ENCODE assay signal across 8 cellular contexts in the genomic region with DNA sequence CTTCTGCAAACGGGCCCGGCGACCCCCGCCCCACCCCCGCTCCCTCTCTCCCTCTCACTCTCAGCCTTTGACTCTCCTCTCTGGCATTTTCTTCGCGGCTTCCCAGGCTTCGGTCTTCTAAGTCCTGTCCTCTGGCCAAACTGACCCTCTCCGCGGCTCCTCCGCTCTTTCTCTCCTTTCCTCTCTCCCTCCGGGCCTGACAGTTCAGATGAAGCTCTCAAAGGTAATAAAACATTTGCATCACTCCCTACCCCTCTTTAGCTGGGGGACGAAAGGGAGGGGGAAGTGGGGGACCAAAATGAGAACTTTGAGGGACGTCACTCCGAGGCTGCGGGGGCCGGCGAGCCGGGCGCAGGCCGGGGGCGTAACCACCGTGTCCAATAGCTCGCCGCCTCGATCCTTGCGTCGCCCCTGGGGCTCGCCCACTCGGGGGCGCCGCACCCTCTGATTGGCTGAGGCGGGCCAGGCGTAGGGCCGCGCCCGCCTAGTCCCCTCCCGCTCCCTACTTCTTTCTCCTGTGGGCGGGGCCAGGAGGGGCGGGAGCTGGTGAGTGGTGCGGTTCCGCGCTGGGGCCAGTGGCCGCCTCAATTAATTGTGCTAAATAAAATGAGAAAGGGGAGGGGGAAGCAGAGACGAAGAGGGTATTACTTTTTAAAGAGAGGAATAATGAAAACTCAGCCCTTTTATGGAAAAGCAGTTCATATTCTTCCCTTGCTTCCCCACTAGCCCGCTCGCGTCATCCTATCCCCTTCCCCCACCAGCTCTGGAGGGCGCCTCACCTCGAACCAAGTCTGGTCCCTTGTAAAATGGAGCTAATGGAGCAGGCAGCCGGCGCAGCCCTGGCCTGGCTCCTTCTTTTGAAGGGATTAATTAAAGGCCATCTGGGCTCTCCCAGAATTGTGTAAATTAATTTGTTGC. TPM values are rescaled to one million over a fixed set of nuclear protein-coding genes. Genes with fewer than 3 reads are reported as not detected.
DNase-seq lines count a peak whose midpoint lies in the region; ATAC-seq and TF ChIP-seq lines count a peak whose summit lies in the region.

NKX6-1 (minus strand) TSS at position 228 of the 918 bp plus-strand sequence. CDS start 1,064 bp downstream, outside the sequence.

- POLR2A ChIA-PET in HEK293 (lab: Yijun Ruan, JAX), result interaction anchor here (0.7 to 1.5 kb wide), 3 partner anchors 37 to 467 kb away, joined by 3 to 8 read pairs (median 7); partner anchors contain the start of genes CDS1 and WDFY3

- no peak for TF ChIP-seq CTCF in AG10803 (conservative IDR thresholded peaks at IDR 0.05; ENCODE audit: low read length)
- no peak for TF ChIP-seq CTCF in HEK293 (tag by site-specific recombination; IDR thresholded peaks at IDR 0.05)
- TF ChIP-seq CTCF in choroid plexus epithelial cell (conservative IDR thresholded peaks at IDR 0.05; ENCODE audit: low read depth, low read length), result no peak

- peaks cover 5% of the 10 kb centered on the region for H3K36me3 Mint-ChIP-seq in stimulated activated effector memory CD8-positive, alpha-beta T cell treated with anti-CD3 and anti-CD28 coated beads, Interleukin-12 subunit alpha, Interleukin-12 subunit beta, amount 100 ng/mL, for 72 hours

- CTCF ChIA-PET in HEK293 (lab: Yijun Ruan, JAX), result interaction anchor here (0.6 to 1.2 kb wide), 5 partner anchors 8 to 1421 kb away, joined by 3 to 5 read pairs (median 3); no protein-coding TSS in a partner anchor

- ATAC-seq in stimulated activated effector memory CD8-positive, alpha-beta T cell treated with anti-CD3 and anti-CD28 coated beads, Interleukin-12 subunit alpha, Interleukin-12 subunit beta, amount 100 ng/mL, for 72 hours, result no peak
- no peak for ATAC-seq in GM19397 (IDR thresholded peaks at IDR 0.05; ENCODE audit: unreplicated experiment)

- H3K36me3 ChIP-seq in HEK293 (ENCODE audit: control insufficient read depth in 2 of 2, insufficient read depth in 1 of 2, low read length in 2 of 2), result peaks cover 0 to 24% of the 10 kb centered on the region in 2 experiments; a peak in 2 of 3 replicates

- peak within 1 kb of the TSS; percentile 54; the same call in 1 of the 2 replicates for H3K27ac ChIP-seq in HEK293 (ENCODE audit: extremely low read depth, low read depth, low read length)

- H3K4me1 Mint-ChIP-seq in stimulated activated effector memory CD8-positive, alpha-beta T cell treated with anti-CD3 and anti-CD28 coated beads, Interleukin-12 subunit alpha, Interleukin-12 subunit beta, amount 100 ng/mL, for 72 hours, result peaks cover 19% of the 10 kb centered on the region

- peaks cover 2% of the 10 kb centered on the region for H3K9me3 Mint-ChIP-seq in stimulated activated effector memory CD8-positive, alpha-beta T cell treated with anti-CD3 and anti-CD28 coated beads, Interleukin-12 subunit alpha, Interleukin-12 subunit beta, amount 100 ng/mL, for 72 hours

- DNase-seq in AG10803 (ENCODE audit: low read depth) (peak; percentile 69), NCI-H82 treated with DMSO at 0.1 percent for 48 hours (lab: John Stamatoyannopoulos, UW; ENCODE audit: unreplicated experiment) (peak; percentile 87), choroid plexus epithelial cell (ENCODE audit: low read depth) (peak; percentile 88), kidney tubule cell (ENCODE audit: low spot score) (peak; percentile 69), ureter (ENCODE audit: low spot score) (no peak)
- DNase-seq in stimulated activated effector memory CD8-positive, alpha-beta T cell treated with anti-CD3 and anti-CD28 coated beads, Interleukin-12 subunit alpha, Interleukin-12 subunit beta, amount 100 ng/mL, for 72 hours (ENCODE audit: low spot score in 2 of 2), result no peak

- H3K4me1 ChIP-seq in HEK293 (ENCODE audit: control insufficient read depth, insufficient read depth, low read length), result no peaks in the 10 kb centered on the region

- no peak within 1 kb of the TSS for H3K27ac Mint-ChIP-seq in stimulated activated effector memory CD8-positive, alpha-beta T cell treated with anti-CD3 and anti-CD28 coated beads, Interleukin-12 subunit alpha, Interleukin-12 subunit beta, amount 100 ng/mL, for 72 hours

- H3K4me3 ChIP-seq in AG10803 (ENCODE audit: low read length) (peak within 1 kb of the TSS; percentile 58), HEK293 (ENCODE audit: low read depth, low read length) (peak within 1 kb of the TSS; percentile 66), choroid plexus epithelial cell (ENCODE audit: low read depth, low read length) (peak within 1 kb of the TSS; percentile 65)

- H3K9me3 ChIP-seq in HEK293 (ENCODE audit: control insufficient read depth, insufficient read depth, low read depth, low read length), result no peaks in the 10 kb centered on the region

- H3K4me3 Mint-ChIP-seq in stimulated activated effector memory CD8-positive, alpha-beta T cell treated with anti-CD3 and anti-CD28 coated beads, Interleukin-12 subunit alpha, Interleukin-12 subunit beta, amount 100 ng/mL, for 72 hours, result peak within 1 kb of the TSS; percentile 69

TF ChIP-seq in HEK293, 187 proteins besides CTCF, POLR2A, EP300 and RAD21 (continues in another document):
- TF ChIP-seq ZNF362 (tag by site-specific recombination; IDR thresholded peaks at IDR 0.05) (no peak), ZNF677 (tag by site-specific recombination; IDR thresholded peaks at IDR 0.05) (no peak), KLF8 (tag by site-specific recombination; IDR thresholded peaks at IDR 0.05) (peak; percentile 58; the same call in 1 of the 2 replicates), ZEB2 (tag by site-specific recombination; IDR thresholded peaks at IDR 0.05) (peak; percentile 12; the same call in 1 of the 2 replicates), ZNF416 (tag by site-specific recombination; IDR thresholded peaks at IDR 0.05) (no peak), ZNF843 (tag by site-specific recombination; IDR thresholded peaks at IDR 0.05) (0 out of 2 replicates have a peak, but pooled peaks have one; percentile 35), ZFP41 (tag by site-specific recombination; IDR thresholded peaks at IDR 0.05; ENCODE audit: borderline replicate concordance) (no peak), ZNF266 (tag by site-specific recombination; IDR thresholded peaks at IDR 0.05; ENCODE audit: low read depth) (no peak), ZNF335 (tag by site-specific recombination; conservative IDR thresholded peaks at IDR 0.05) (peak; percentile 84), SP3 (tag by site-specific recombination; IDR thresholded peaks at IDR 0.05) (peak; percentile 89), ZNF792 (tag by site-specific recombination; IDR thresholded peaks at IDR 0.05) (no peak), ZNF521 (tag by site-specific recombination; IDR thresholded peaks at IDR 0.05) (no peak), ZNF791 (tag by site-specific recombination; IDR thresholded peaks at IDR 0.05) (no peak), ZFP3 (tag by site-specific recombination; IDR thresholded peaks at IDR 0.05; ENCODE audit: low read depth) (no peak), ZBTB17 (tag by site-specific recombination; IDR thresholded peaks at IDR 0.05) (no peak), EGR2 (tag by site-specific recombination; IDR thresholded peaks at IDR 0.05; ENCODE audit: low read depth) (peak; percentile 87), ZNF701 (tag by site-specific recombination; IDR thresholded peaks at IDR 0.05) (no peak)
- TF ChIP-seq, protein P1, sequence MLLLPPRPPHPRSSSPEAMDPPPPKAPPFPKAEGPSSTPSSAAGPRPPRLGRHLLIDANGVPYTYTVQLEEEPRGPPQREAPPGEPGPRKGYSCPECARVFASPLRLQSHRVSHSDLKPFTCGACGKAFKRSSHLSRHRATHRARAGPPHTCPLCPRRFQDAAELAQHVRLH (tag by site-specific recombination; IDR thresholded peaks at IDR 0.05), result no peak
- TF ChIP-seq, protein P2, sequence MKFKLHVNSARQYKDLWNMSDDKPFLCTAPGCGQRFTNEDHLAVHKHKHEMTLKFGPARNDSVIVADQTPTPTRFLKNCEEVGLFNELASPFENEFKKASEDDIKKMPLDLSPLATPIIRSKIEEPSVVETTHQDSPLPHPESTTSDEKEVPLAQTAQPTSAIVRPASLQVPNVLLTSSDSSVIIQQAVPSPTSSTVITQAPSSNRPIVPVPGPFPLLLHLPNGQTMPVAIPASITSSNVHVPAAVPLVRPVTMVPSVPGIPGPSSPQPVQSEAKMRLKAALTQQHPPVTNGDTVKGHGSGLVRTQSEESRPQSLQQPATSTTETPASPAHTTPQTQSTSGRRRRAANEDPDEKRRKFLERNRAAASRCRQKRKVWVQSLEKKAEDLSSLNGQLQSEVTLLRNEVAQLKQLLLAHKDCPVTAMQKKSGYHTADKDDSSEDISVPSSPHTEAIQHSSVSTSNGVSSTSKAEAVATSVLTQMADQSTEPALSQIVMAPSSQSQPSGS (tag by site-specific recombination; IDR thresholded peaks at IDR 0.05; ENCODE audit: low read depth), result no peak
- TF ChIP-seq, protein P3, sequence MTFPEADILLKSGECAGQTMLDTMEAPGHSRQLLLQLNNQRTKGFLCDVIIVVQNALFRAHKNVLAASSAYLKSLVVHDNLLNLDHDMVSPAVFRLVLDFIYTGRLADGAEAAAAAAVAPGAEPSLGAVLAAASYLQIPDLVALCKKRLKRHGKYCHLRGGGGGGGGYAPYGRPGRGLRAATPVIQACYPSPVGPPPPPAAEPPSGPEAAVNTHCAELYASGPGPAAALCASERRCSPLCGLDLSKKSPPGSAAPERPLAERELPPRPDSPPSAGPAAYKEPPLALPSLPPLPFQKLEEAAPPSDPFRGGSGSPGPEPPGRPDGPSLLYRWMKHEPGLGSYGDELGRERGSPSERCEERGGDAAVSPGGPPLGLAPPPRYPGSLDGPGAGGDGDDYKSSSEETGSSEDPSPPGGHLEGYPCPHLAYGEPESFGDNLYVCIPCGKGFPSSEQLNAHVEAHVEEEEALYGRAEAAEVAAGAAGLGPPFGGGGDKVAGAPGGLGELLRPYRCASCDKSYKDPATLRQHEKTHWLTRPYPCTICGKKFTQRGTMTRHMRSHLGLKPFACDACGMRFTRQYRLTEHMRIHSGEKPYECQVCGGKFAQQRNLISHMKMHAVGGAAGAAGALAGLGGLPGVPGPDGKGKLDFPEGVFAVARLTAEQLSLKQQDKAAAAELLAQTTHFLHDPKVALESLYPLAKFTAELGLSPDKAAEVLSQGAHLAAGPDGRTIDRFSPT (tag by site-specific recombination; IDR thresholded peaks at IDR 0.05), result no peak

RNA-seq across cellular contexts. Expression of gene NKX6-1, which starts in this region (rescaled TPM):
- total RNA-seq in ureter, result 0.70 TPM

Comparison
In these comparisons a context has a peak if more than half of its experiments do, and no peak if none do; other contexts are left out.
1. DNase-seq: peak in AG10803 (single experiment), NCI-H82 treated with DMSO at 0.1 percent for 48 hours (single experiment), choroid plexus epithelial cell (single experiment) and kidney tubule cell (single experiment); none in stimulated activated effector memory CD8-positive, alpha-beta T cell treated with anti-CD3 and anti-CD28 coated beads, Interleukin-12 subunit alpha, Interleukin-12 subunit beta, amount 100 ng/mL, for 72 hours (0 of 2) and ureter (single experiment).
2. Peak in every context shown above with its lines, with median percentiles within 50 percentile points of each other: H3K4me3 ChIP-seq.